25 cellular contexts compared by ENCODE assay signal in genomic region chr19:46232029-46232428, GRCh38. TPM values are rescaled to one million over a fixed set of nuclear protein-coding genes. Genes with fewer than 3 reads are reported as not detected.
A peak's percentile ranks its signal among the peaks of the same experiment; 100 is the strongest.
DNase-seq lines count a peak whose midpoint lies in the region; ATAC-seq, FAIRE-seq and TF ChIP-seq lines count a peak whose summit lies in the region.
"Had no signal": no experiment of that assay in that cellular context is flagged by ENCODE, and none has a peak within 500 bp of the region (broad histone marks: within the 10 kb centered on the region; RNA-seq: fewer than 3 reads in every experiment).

No MANE protein-coding gene starts in this region.

- TF ChIP-seq CTCF in prostate gland (IDR thresholded peaks at IDR 0.05), result no peak
- TF ChIP-seq CTCF in pancreas (IDR thresholded peaks at IDR 0.05), result no peak

- H3K4me3 ChIP-seq in esophagus (ENCODE audit: low read depth in 1 of 2, low read length in 2 of 2), result no peak overlapping the region
- H3K4me3 ChIP-seq in prostate gland, result no peak overlapping the region
- H3K4me3 ChIP-seq in pancreas, result no peak overlapping the region
- no peak overlapping the region for H3K4me3 ChIP-seq in aorta (ENCODE audit: low read length in 2 of 2)

- no peak for FAIRE-seq in pancreas (lab: Jason Lieb, UNC)
- FAIRE-seq: D721Med, G401.6, H1 had no signal

- no peaks in the 10 kb centered on the region for H3K36me3 ChIP-seq in esophagus (ENCODE audit: control insufficient read depth in 2 of 2, insufficient read depth in 2 of 2, low read length in 1 of 2)
- H3K36me3 ChIP-seq in prostate gland, result no peaks in the 10 kb centered on the region
- H3K36me3 ChIP-seq in pancreas, result no peaks in the 10 kb centered on the region
- H3K36me3 ChIP-seq in aorta (ENCODE audit: control insufficient read depth in 1 of 2, insufficient read depth in 2 of 2, low read length in 1 of 2), result no peaks in the 10 kb centered on the region

- peak overlapping the region; percentile 6 to 63 for H3K27ac ChIP-seq in esophagus (ENCODE audit: low read depth in 2 of 2, low read length in 1 of 2)
- no peak overlapping the region for H3K27ac ChIP-seq in prostate gland
- H3K27ac ChIP-seq in pancreas, result no peak overlapping the region
- no peak overlapping the region for H3K27ac ChIP-seq in aorta (ENCODE audit: low read depth in 1 of 2, low read length in 2 of 2)

- no peak for ATAC-seq in HG02763 (IDR thresholded peaks at IDR 0.05; ENCODE audit: unreplicated experiment)
- ATAC-seq in GM18520 (IDR thresholded peaks at IDR 0.05; ENCODE audit: unreplicated experiment), result no peak
- no peak for ATAC-seq in pancreas
- ATAC-seq in aorta (ENCODE audit: low FRiP score), result no peak
- ATAC-seq: Right ventricle myocardium inferior, T-cell had no signal

- 38 to 48% methylated on average over 10 of the region's 10 CpGs for WGBS in esophagus, 2 donors
- WGBS in prostate gland, result 23% methylated on average over 10 of the region's 10 CpGs
- WGBS in pancreas, 2 donors, result 52 to 55% methylated on average over 10 of the region's 10 CpGs
- WGBS in aorta, 2 donors, result 59 to 70% methylated on average over 10 of the region's 10 CpGs

- H3K27me3 ChIP-seq in esophagus (ENCODE audit: control insufficient read depth in 1 of 2, insufficient read depth in 2 of 2, low read length in 2 of 2) (no peaks in the 10 kb centered on the region), prostate gland (replicated peaks; ENCODE audit: insufficient read depth) (no peaks in the 10 kb centered on the region), pancreas (no peaks in the 10 kb centered on the region), aorta (ENCODE audit: control insufficient read depth in 1 of 2, insufficient read depth in 2 of 2, low read length in 1 of 2) (no peaks in the 10 kb centered on the region)

- H3K4me1 ChIP-seq in esophagus (ENCODE audit: control insufficient read depth in 2 of 2, insufficient read depth in 2 of 2, low read length in 1 of 2) (peaks cover 4 to 25% of the 10 kb centered on the region in 2 donors), prostate gland (replicated peaks) (no peaks in the 10 kb centered on the region), pancreas (no peaks in the 10 kb centered on the region), aorta (ENCODE audit: control insufficient read depth in 1 of 2, insufficient read depth in 2 of 2, low read length in 2 of 2) (no peaks in the 10 kb centered on the region)

- H3K9me3 ChIP-seq in esophagus (ENCODE audit: control insufficient read depth in 2 of 2, insufficient read depth in 1 of 2, low read depth in 1 of 2, low read length in 1 of 2) (peaks cover 0 to 2% of the 10 kb centered on the region in 2 donors), prostate gland (no peaks in the 10 kb centered on the region), pancreas (no peaks in the 10 kb centered on the region), aorta (ENCODE audit: control insufficient read depth, low read length) (no peaks in the 10 kb centered on the region)
- H3K9me3 ChIP-seq: SK-N-SH had no signal

- no peak for TF ChIP-seq POLR2A in prostate gland (IDR thresholded peaks at IDR 0.05)

- intact Hi-C loops in prostate gland (cut with DNase I) (no loop called here), pancreas (cut with DNase I) (no loop called here), aorta (cut with DNase I) (no loop called here)

- DNase-seq in SIG-M5 treated with dmso at 0.1 percent for 504 hours (lab: John Stamatoyannopoulos, UW; ENCODE audit: unreplicated experiment) (peak; percentile 40), SIG-M5 (lab: John Stamatoyannopoulos, UW) (no peak), prostate gland (ENCODE audit: low spot score) (peak; percentile 57), pancreas (no peak), aorta (no peak)
- DNase-seq: 8988T; CD4-positive, alpha-beta memory T cell; DMS79; NCI-H1417; NCI-H187 treated with DMSO at 0.1 percent for 48 hours; NCI-H82; SK-N-SH; T-cell had no signal

RNA-seq across cellular contexts. Expression of gene IGFL1, which starts 2.5 kb away (rescaled TPM):
- polyA plus RNA-seq in esophagus (10 to 100 TPM; 58.7 to 66.5 TPM), pancreas (not detected), aorta (not detected)
- total RNA-seq in prostate gland (1 to 10 TPM in 1 of 2 donors, not detected in 1; 4.8 TPM), pancreas (not detected), aorta (not detected)
- total RNA-seq: CD4-positive, alpha-beta memory T cell; H1; HT1080; LHCN-M2; NCI-H460; Right ventricle myocardium inferior; T-cell had no signal
- polyA plus RNA-seq: BJ; CD4-positive, alpha-beta memory T cell; H1; IgD-negative memory B cell; SK-N-SH had no signal

Comparison
In these comparisons a context has a peak if more than half of its experiments do, and no peak if none do; other contexts are left out.
1. DNase-seq: peak in SIG-M5 treated with dmso at 0.1 percent for 504 hours (single experiment) and prostate gland (single experiment); none in SIG-M5 (single experiment), pancreas (0 of 6) and aorta (0 of 2).
2. H3K27ac ChIP-seq: peak in esophagus (2 of 2); none in prostate gland (0 of 2), pancreas (0 of 4) and aorta (0 of 2).